In the genomic region with DNA sequence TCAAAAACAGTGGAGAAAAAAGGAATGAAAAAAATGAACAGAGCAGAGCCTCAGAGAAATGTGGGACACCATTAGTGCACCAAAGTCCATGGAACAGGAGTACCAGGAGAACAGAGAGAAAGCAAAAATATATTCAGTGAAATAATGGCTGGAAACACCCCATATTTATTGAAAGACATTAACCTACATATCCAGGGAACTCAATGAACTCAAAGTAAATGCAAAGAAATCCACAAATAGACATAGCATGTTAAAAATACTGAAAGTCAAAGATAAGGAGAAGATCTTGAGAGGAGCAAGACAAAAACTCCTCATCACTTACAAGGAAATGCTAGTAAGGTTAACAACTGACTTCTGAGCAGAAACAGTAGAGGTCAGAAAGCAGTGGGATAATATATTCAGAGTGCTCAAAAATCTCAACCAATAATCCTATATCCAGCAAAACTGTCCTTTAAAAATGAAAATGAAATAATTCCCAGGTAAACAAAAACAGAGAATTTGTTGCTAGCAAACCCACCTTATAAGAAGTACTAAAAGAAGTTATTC, we compare ENCODE assay signal across 24 cellular contexts. TPM values are rescaled to one million over a fixed set of nuclear protein-coding genes. Genes with fewer than 3 reads are reported as not detected.
"Had no signal": no experiment of that assay in that cellular context is flagged by ENCODE, and none has a peak within 500 bp of the region (broad histone marks: within the 10 kb centered on the region; RNA-seq: fewer than 3 reads in every experiment).

No MANE protein-coding gene starts in this region.

- H3K27ac Mint-ChIP-seq: activated CD8-positive, alpha-beta T cell treated with anti-CD3 and anti-CD28 coated beads for 36 hours; activated naive CD8-positive, alpha-beta T cell treated with anti-CD3 and anti-CD28 coated beads for 36 hours; activated T-cell treated with anti-CD3 and anti-CD28 coated beads, Interleukin-2, amount 50 U/mL, for 24 hours; activated T-helper 1 cell treated with anti-CD3 and anti-CD28 coated beads, Interleukin-12 subunit alpha, Interleukin-12 subunit beta, Interleukin-2, Interleukin-4 antibody, amounts not matched to agents 30 ng/mL and 10 ng/mL and 1 ng/mL, durations not matched to agents 14 hours and 24 hours and 36 hours had no signal

- H3K27me3 ChIP-seq: adrenal gland had no signal

- H2AFZ ChIP-seq: PC-9 had no signal

- DNase-seq: activated CD4-positive, alpha-beta T cell treated with anti-CD3 and anti-CD28 coated beads for 4 hours; activated CD8-positive, alpha-beta T cell treated with anti-CD3 and anti-CD28 coated beads for 36 hours; activated effector memory CD4-positive, alpha-beta T cell treated with Interleukin-2 at 50 U/mL for 16 hours; activated naive CD4-positive, alpha-beta T cell; activated naive CD8-positive, alpha-beta T cell treated with anti-CD3 and anti-CD28 coated beads for 36 hours; activated T-cell treated with anti-CD3 and anti-CD28 coated beads, Interleukin-2, amount 50 U/mL, for 24 hours; adrenal gland; anterior cingulate cortex; cerebellar nuclear complex; Karpas-422; MM.1S; NCI-H1105 treated with DMSO at 0.1 percent for 48 hours; NCI-H146; NCI-H187 treated with DMSO at 0.1 percent for 48 hours; NCI-H2081 treated with DMSO at 0.1 percent for 48 hours; NCI-H446; PC-9; SIG-M5 had no signal

- FAIRE-seq: K562 had no signal

- ATAC-seq: activated CD4-positive, CD25-positive, alpha-beta regulatory T cell treated with anti-CD3 and anti-CD28 coated beads, Interleukin-2, amount 50 U/mL, for 24 hours; activated CD8-positive, alpha-beta T cell treated with anti-CD3 and anti-CD28 coated beads for 36 hours; K562 had no signal

- H3K27ac ChIP-seq: adrenal gland, PC-9 had no signal

- H3K4me3 ChIP-seq: adrenal gland, K562, PC-9 had no signal

- H3K4me2 ChIP-seq: PC-9 had no signal

- H3K4me1 ChIP-seq: adrenal gland had no signal

- H3K9me3 Mint-ChIP-seq: activated CD8-positive, alpha-beta T cell treated with anti-CD3 and anti-CD28 coated beads for 36 hours; activated T-cell treated with anti-CD3 and anti-CD28 coated beads, Interleukin-2, amount 50 U/mL, for 24 hours; activated T-helper 1 cell treated with anti-CD3 and anti-CD28 coated beads, Interleukin-12 subunit alpha, Interleukin-12 subunit beta, Interleukin-2, Interleukin-4 antibody, amounts not matched to agents 30 ng/mL and 10 ng/mL and 1 ng/mL, durations not matched to agents 14 hours and 24 hours and 36 hours had no signal

- H3K4me3 Mint-ChIP-seq: activated CD8-positive, alpha-beta T cell treated with anti-CD3 and anti-CD28 coated beads for 36 hours; activated naive CD8-positive, alpha-beta T cell treated with anti-CD3 and anti-CD28 coated beads for 36 hours; activated T-cell treated with anti-CD3 and anti-CD28 coated beads, Interleukin-2, amount 50 U/mL, for 24 hours; activated T-helper 1 cell treated with anti-CD3 and anti-CD28 coated beads, Interleukin-12 subunit alpha, Interleukin-12 subunit beta, Interleukin-2, Interleukin-4 antibody, amounts not matched to agents 30 ng/mL and 10 ng/mL and 1 ng/mL, durations not matched to agents 14 hours and 24 hours and 36 hours had no signal

- H3K27me3 Mint-ChIP-seq: activated CD8-positive, alpha-beta T cell treated with anti-CD3 and anti-CD28 coated beads for 36 hours; activated naive CD8-positive, alpha-beta T cell treated with anti-CD3 and anti-CD28 coated beads for 36 hours; activated T-cell treated with anti-CD3 and anti-CD28 coated beads, Interleukin-2, amount 50 U/mL, for 24 hours had no signal

- H3K4me1 Mint-ChIP-seq: activated naive CD8-positive, alpha-beta T cell treated with anti-CD3 and anti-CD28 coated beads for 36 hours had no signal

- H3K9me3 ChIP-seq: adrenal gland had no signal

RNA-seq across cellular contexts. Expression of gene METTL21C, which starts 35.6 kb away (rescaled TPM):
- total RNA-seq: activated CD8-positive, alpha-beta T cell treated with anti-CD3 and anti-CD28 coated beads for 36 hours; activated naive CD8-positive, alpha-beta T cell treated with anti-CD3 and anti-CD28 coated beads for 36 hours; activated T-helper 1 cell treated with anti-CD3 and anti-CD28 coated beads, Interleukin-12 subunit alpha, Interleukin-12 subunit beta, Interleukin-2, Interleukin-4 antibody, amounts not matched to agents 30 ng/mL and 10 ng/mL and 1 ng/mL, durations not matched to agents 14 hours and 24 hours and 36 hours; adrenal gland; cardiac septum; K562; PC-9; RPMI7951; T-helper 2 cell treated with Interferon-gamma antibody and Interleukin-4, amounts not matched to agents 100 ng/mL and 5 ng/mL, for 36 hours had no signal
- polyA plus RNA-seq: adrenal gland, K562 had no signal
